8 cellular contexts compared by ENCODE assay signal in genomic region chr20:31738729-31739549, GRCh38. TPM values are rescaled to one million over a fixed set of nuclear protein-coding genes. Genes with fewer than 3 reads are reported as not detected.
DNase-seq lines count a peak whose midpoint lies in the region; TF ChIP-seq lines count a peak whose summit lies in the region.

Gene TPX2, plus strand, starts transcription at chr20:31739290. Its CDS starts 18,187 bp downstream, at chr20:31757477.

- TF ChIP-seq CTCF in fibroblast of villous mesenchyme (IDR thresholded peaks at IDR 0.05; ENCODE audit: insufficient read depth, low read depth, low read length) (peak; percentile 9), neural crest cell (conservative IDR thresholded peaks at IDR 0.05) (peak; percentile 47)

- H3K27me3 ChIP-seq in HAP-1 (ENCODE audit: low read depth) = no peaks in the 10 kb centered on the region
- no peaks in the 10 kb centered on the region for H3K27me3 ChIP-seq in MG63

- H3K9me3 Mint-ChIP-seq in neural crest cell = no peaks in the 10 kb centered on the region

- no peaks in the 10 kb centered on the region for H3K27me3 Mint-ChIP-seq in neural crest cell (ENCODE audit: low read depth)

- H3K36me3 ChIP-seq in HAP-1 (replicated peaks) = peaks cover 17% of the 10 kb centered on the region
- peaks cover 26% of the 10 kb centered on the region for H3K36me3 ChIP-seq in MG63

- no peak within 1 kb of the TSS for H3K27ac Mint-ChIP-seq in neural crest cell (ENCODE audit: unreplicated experiment)

- H3K4me3 Mint-ChIP-seq in neural crest cell = no peak within 1 kb of the TSS

- H3K36me3 Mint-ChIP-seq in neural crest cell (ENCODE audit: low read depth) = no peaks in the 10 kb centered on the region

- no peaks in the 10 kb centered on the region; the same call in none of the 2 replicates for H3K4me1 ChIP-seq in HAP-1

- peak; percentile 91 for DNase-seq in GF-D8 (lab: John Stamatoyannopoulos, UW)
- peak; percentile 97 to 98 for DNase-seq in HAP-1 (ENCODE audit: low spot score in 2 of 2)
- DNase-seq in MG63 = peak; percentile 97
- peak; percentile 97 to 98 for DNase-seq in SHP77 (lab: John Stamatoyannopoulos, UW)
- peak; percentile 74 for DNase-seq in activated effector memory CD4-positive, alpha-beta T cell treated with Interleukin-2 at 50 U/mL for 16 hours
- peak; percentile 97 for DNase-seq in fibroblast of villous mesenchyme (ENCODE audit: low read depth)
- peak; percentile 94 for DNase-seq in neural crest cell (ENCODE audit: low read depth, low spot score)
- DNase-seq in stromal cell of bone marrow (ENCODE audit: low read depth) = peak; percentile 98

- in situ Hi-C loops in HAP-1 (cut with MboI; ENCODE audit: low sequenced_read_pairs) = no loop called here

- H3K4me3 ChIP-seq in HAP-1 (peak within 1 kb of the TSS; percentile 89), MG63 (peak within 1 kb of the TSS; percentile 90), fibroblast of villous mesenchyme (ENCODE audit: low read depth, low read length) (peak within 1 kb of the TSS; percentile 98)

- peaks cover 4% of the 10 kb centered on the region for H3K4me1 Mint-ChIP-seq in neural crest cell

- H3K9me3 ChIP-seq in HAP-1 = no peaks in the 10 kb centered on the region
- H3K9me3 ChIP-seq in MG63 = no peaks in the 10 kb centered on the region; the same call in 1 of the 2 replicates

RNA-seq across cellular contexts. Expression of gene TPX2, which starts in this region (rescaled TPM):
- 123 and 139 TPM in 2 replicates for total RNA-seq in MG63 (2014; rRNA removed; shearing (Covaris generic); ENCODE audit: low replicate concordance)
- 35.4 and 62.2 TPM in 2 replicates for total RNA-seq in fibroblast of villous mesenchyme
- 208 and 210 TPM in 2 replicates for total RNA-seq in neural crest cell

Comparison
In these comparisons a context has a peak if more than half of its experiments do, and no peak if none do; other contexts are left out.
1. Peak in every context shown above with its lines: DNase-seq and H3K4me3 ChIP-seq.